Comparison of ENCODE assay signal across 8 cellular contexts in the genomic region with DNA sequence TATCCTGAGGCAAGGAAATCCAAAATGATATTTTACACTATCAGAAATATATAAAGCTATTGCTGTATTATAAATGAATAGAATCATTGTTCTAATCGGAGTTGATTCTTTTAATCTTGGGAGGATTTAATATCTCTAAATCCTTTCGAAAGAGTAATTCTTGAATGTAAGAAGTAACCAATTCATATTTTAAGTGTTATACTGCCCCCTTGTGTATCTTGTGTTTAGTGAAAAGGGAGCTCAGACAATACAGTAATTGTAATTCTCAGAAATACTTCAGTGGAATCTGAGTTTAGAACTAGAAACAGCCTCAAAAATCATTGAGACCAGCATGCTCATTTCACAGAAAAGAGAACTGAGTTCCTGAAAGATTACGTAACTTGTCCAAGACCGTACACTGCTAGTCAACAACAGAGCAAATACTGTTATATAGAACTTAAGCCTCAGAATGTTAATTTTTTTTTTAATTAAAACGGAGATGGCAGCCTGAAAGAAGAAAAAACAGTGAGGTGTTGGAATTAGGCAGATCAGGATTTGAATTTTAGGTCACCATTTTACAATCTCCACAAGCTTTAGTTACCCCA.
DNase-seq lines count a peak whose midpoint lies in the region; ATAC-seq and TF ChIP-seq lines count a peak whose summit lies in the region.

No MANE protein-coding gene starts in this region.

- no peak overlapping the region for H3K4me3 ChIP-seq in DOHH2 (ENCODE audit: low read length)
- no peak overlapping the region for H3K4me3 ChIP-seq in HEK293 (ENCODE audit: low read depth, low read length)
- H3K4me3 ChIP-seq in SU-DHL-6 (ENCODE audit: insufficient read depth, low read length, poor library complexity, severe bottlenecking) = no peak overlapping the region
- no peak overlapping the region for H3K4me3 ChIP-seq in foreskin fibroblast (ENCODE audit: low read depth in 1 of 2, low read length in 2 of 2)
- H3K4me3 ChIP-seq in parathyroid adenoma (ENCODE audit: low read depth, low read length) = no peak overlapping the region

- H3K27ac ChIP-seq in DOHH2 (ENCODE audit: low read depth, low read length) (no peak overlapping the region), HEK293 (ENCODE audit: extremely low read depth, low read depth, low read length) (no peak overlapping the region), SU-DHL-6 (ENCODE audit: low read depth, low read length) (no peak overlapping the region), parathyroid adenoma (peak overlapping the region; percentile 45)

- H4K20me1 ChIP-seq in DOHH2 (ENCODE audit: control insufficient read depth, insufficient read depth, low read depth, low read length) (no peaks in the 10 kb centered on the region), SU-DHL-6 (ENCODE audit: low read depth, low read length) (no peaks in the 10 kb centered on the region)

- no peaks in the 10 kb centered on the region for H3K9me2 ChIP-seq in DOHH2 (replicated peaks; ENCODE audit: control insufficient read depth, low read length)
- H3K9me2 ChIP-seq in SU-DHL-6 (replicated peaks; ENCODE audit: insufficient read depth, low read length) = no peaks in the 10 kb centered on the region

- CTCF ChIA-PET in HEK293 (lab: Yijun Ruan, JAX) = interaction anchor here (0.6 to 4.5 kb wide), 37 partner anchors 9 to 1133 kb away, joined by 3 to 68 read pairs (median 5); a partner anchor contains a TSS

- DNase-seq in NCI-H146 (lab: John Stamatoyannopoulos, UW) = peak; percentile 82
- peak; percentile 17 to 70 for DNase-seq in foreskin fibroblast
- no peak for DNase-seq in stimulated activated naive CD4-positive, alpha-beta T cell treated with Interleukin-2 at 50 U/mL for 16 hours (lab: John Stamatoyannopoulos, UW)

- POLR2A ChIA-PET in HEK293 (lab: Yijun Ruan, JAX) = no interaction called here

- no peak for ATAC-seq in GM19328 (IDR thresholded peaks at IDR 0.05; ENCODE audit: unreplicated experiment)

- H3K4me1 ChIP-seq in DOHH2 (ENCODE audit: control insufficient read depth, low read length) (no peaks in the 10 kb centered on the region), HEK293 (ENCODE audit: control insufficient read depth, insufficient read depth, low read length) (no peaks in the 10 kb centered on the region), parathyroid adenoma (peaks cover 12% of the 10 kb centered on the region)

- H3F3A ChIP-seq in DOHH2 (ENCODE audit: control insufficient read depth, insufficient read depth) = no peaks in the 10 kb centered on the region
- no peaks in the 10 kb centered on the region for H3F3A ChIP-seq in SU-DHL-6 (ENCODE audit: insufficient read depth)

- H3K36me3 ChIP-seq in DOHH2 (ENCODE audit: control insufficient read depth, low read length) (no peaks in the 10 kb centered on the region), HEK293 (ENCODE audit: control insufficient read depth in 2 of 2, insufficient read depth in 1 of 2, low read length in 2 of 2) (no peaks in the 10 kb centered on the region), SU-DHL-6 (ENCODE audit: low read length) (no peaks in the 10 kb centered on the region), parathyroid adenoma (ENCODE audit: control insufficient read depth, insufficient read depth, low read length) (no peaks in the 10 kb centered on the region)

- no peak overlapping the region for H3K9ac ChIP-seq in SU-DHL-6 (ENCODE audit: low read length)
- H3K9ac ChIP-seq in parathyroid adenoma = no peak overlapping the region

- TF ChIP-seq CTCF in DOHH2 (IDR thresholded peaks at IDR 0.05; ENCODE audit: low read depth, low read length, poor library complexity, severe bottlenecking) = peak; percentile 66
- TF ChIP-seq CTCF in HEK293 (tag by site-specific recombination; IDR thresholded peaks at IDR 0.05) = peak; percentile 12; the same call in 1 of the 2 replicates
- peak; percentile 39 for TF ChIP-seq CTCF in SU-DHL-6 (IDR thresholded peaks at IDR 0.05; ENCODE audit: insufficient read depth, low read length, poor library complexity, severe bottlenecking)
- peak; percentile 29 for TF ChIP-seq CTCF in foreskin fibroblast (IDR thresholded peaks at IDR 0.05; ENCODE audit: low read depth, low read length)
- TF ChIP-seq CTCF in parathyroid adenoma (IDR thresholded peaks at IDR 0.05) = peak; percentile 77

- H3K79me2 ChIP-seq in DOHH2 (ENCODE audit: control insufficient read depth, low read length) (no peaks in the 10 kb centered on the region), SU-DHL-6 (ENCODE audit: insufficient read depth, low read length) (no peaks in the 10 kb centered on the region), parathyroid adenoma (no peaks in the 10 kb centered on the region)

- H3K9me3 ChIP-seq in DOHH2 (ENCODE audit: control insufficient read depth, insufficient read depth, low read length) = no peaks in the 10 kb centered on the region
- H3K9me3 ChIP-seq in HEK293 (ENCODE audit: control insufficient read depth, insufficient read depth, low read depth, low read length) = no peaks in the 10 kb centered on the region
- no peaks in the 10 kb centered on the region for H3K9me3 ChIP-seq in SU-DHL-6 (ENCODE audit: insufficient read depth, low read length)
- H3K9me3 ChIP-seq in parathyroid adenoma (ENCODE audit: control insufficient read depth, low read length) = no peaks in the 10 kb centered on the region

- 0 out of 2 replicates have a peak, but pooled peaks cover 5% of the 10 kb centered on the region for H3K27me3 ChIP-seq in DOHH2 (ENCODE audit: control insufficient read depth, low read length)
- no peaks in the 10 kb centered on the region for H3K27me3 ChIP-seq in SU-DHL-6 (ENCODE audit: low read length)
- no peaks in the 10 kb centered on the region for H3K27me3 ChIP-seq in parathyroid adenoma (ENCODE audit: control insufficient read depth, insufficient read depth, low read length)

- no peak overlapping the region for H2AFZ ChIP-seq in SU-DHL-6 (ENCODE audit: low read depth, low read length, severe bottlenecking)
- peak overlapping the region; percentile 79 for H2AFZ ChIP-seq in parathyroid adenoma

- no peak overlapping the region for H3K4me2 ChIP-seq in DOHH2 (ENCODE audit: low read length)
- no peak overlapping the region for H3K4me2 ChIP-seq in SU-DHL-6 (ENCODE audit: low read depth, low read length, poor library complexity, severe bottlenecking)
- H3K4me2 ChIP-seq in parathyroid adenoma (ENCODE audit: low read length) = no peak overlapping the region

TF ChIP-seq in HEK293, 187 proteins besides CTCF, POLR2A, EP300 and RAD21:
- TF ChIP-seq, protein P1, sequence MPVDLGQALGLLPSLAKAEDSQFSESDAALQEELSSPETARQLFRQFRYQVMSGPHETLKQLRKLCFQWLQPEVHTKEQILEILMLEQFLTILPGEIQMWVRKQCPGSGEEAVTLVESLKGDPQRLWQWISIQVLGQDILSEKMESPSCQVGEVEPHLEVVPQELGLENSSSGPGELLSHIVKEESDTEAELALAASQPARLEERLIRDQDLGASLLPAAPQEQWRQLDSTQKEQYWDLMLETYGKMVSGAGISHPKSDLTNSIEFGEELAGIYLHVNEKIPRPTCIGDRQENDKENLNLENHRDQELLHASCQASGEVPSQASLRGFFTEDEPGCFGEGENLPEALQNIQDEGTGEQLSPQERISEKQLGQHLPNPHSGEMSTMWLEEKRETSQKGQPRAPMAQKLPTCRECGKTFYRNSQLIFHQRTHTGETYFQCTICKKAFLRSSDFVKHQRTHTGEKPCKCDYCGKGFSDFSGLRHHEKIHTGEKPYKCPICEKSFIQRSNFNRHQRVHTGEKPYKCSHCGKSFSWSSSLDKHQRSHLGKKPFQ (tag by site-specific recombination; IDR thresholded peaks at IDR 0.05) = no peak
- TF ChIP-seq ZNF366 (tag by site-specific recombination; conservative IDR thresholded peaks at IDR 0.05) (no peak), ZNF654 (tag by site-specific recombination; IDR thresholded peaks at IDR 0.05; ENCODE audit: low read depth) (peak; percentile 73)

Comparison
In these comparisons a context has a peak if more than half of its experiments do, and no peak if none do; other contexts are left out.
1. CTCF ChIP-seq: peak in every context shown above with its lines; median percentile 77 in parathyroid adenoma; 66 in DOHH2; 39 in SU-DHL-6; 29 in foreskin fibroblast; 12 in HEK293.